1 cellular context compared by ENCODE assay signal in genomic region chr10:5446390-5446926, GRCh38.
TF ChIP-seq lines count a peak whose summit lies in the region.

No MANE protein-coding gene starts in this region.

TF ChIP-seq in K562, 482 proteins besides CTCF, POLR2A, EP300 and RAD21 (continued from another document and continues in another):
- TF ChIP-seq NCOA4 (IDR thresholded peaks at IDR 0.05; ENCODE audit: partially characterized antibody) (no peak), NEUROD1 (IDR thresholded peaks at IDR 0.05; ENCODE audit: borderline replicate concordance, low read depth, low read length, partially characterized antibody) (peak; percentile 45), ZNF263 (CRISPR knock-in tag; IDR thresholded peaks at IDR 0.05; ENCODE audit: borderline replicate concordance) (no peak; the same call in 1 of the 2 replicates), TBP (optimal IDR thresholded peaks at IDR 0.05; ENCODE audit: low read depth, low read length) (peak; percentile 99), TGIF2 (CRISPR knock-in tag; IDR thresholded peaks at IDR 0.05) (no peak), RFX7 (CRISPR knock-in tag; IDR thresholded peaks at IDR 0.05) (no peak), ARID3B (CRISPR knock-in tag; IDR thresholded peaks at IDR 0.05; ENCODE audit: borderline replicate concordance) (0 out of 2 replicates have a peak, but pooled peaks have one; percentile 52), MLX (CRISPR knock-in tag; conservative IDR thresholded peaks at IDR 0.05) (no peak), POLR2B (IDR thresholded peaks at IDR 0.05; ENCODE audit: low read depth, partially characterized antibody) (peak; percentile 97), CREM (IDR thresholded peaks at IDR 0.05; ENCODE audit: low read depth) (peak; percentile 53), NELFE (IDR thresholded peaks at IDR 0.05; ENCODE audit: insufficient read depth, insufficient read length) (no peak), NONO (IDR thresholded peaks at IDR 0.05; ENCODE audit: low read depth in 2 of 2, low read length in 1 of 2) (peak; percentile 50 to 62; a peak in 2 of 4 replicates), HIVEP1 (CRISPR knock-in tag; IDR thresholded peaks at IDR 0.05) (no peak), SIN3B (IDR thresholded peaks at IDR 0.05; ENCODE audit: low read depth) (0 out of 2 replicates have a peak, but pooled peaks have one; percentile 46), ZNF551 (CRISPR knock-in tag; IDR thresholded peaks at IDR 0.05) (no peak), SETDB1 (IDR thresholded peaks at IDR 0.05; ENCODE audit: low read length) (peak; percentile 37), MYNN (IDR thresholded peaks at IDR 0.05) (peak; percentile 82), MYNN (CRISPR knock-in tag; IDR thresholded peaks at IDR 0.05) (no peak), CCNT2 (IDR thresholded peaks at IDR 0.05; ENCODE audit: borderline replicate concordance, extremely low read depth, insufficient read length, low read depth, low read length) (peak; percentile 86), MGA (IDR thresholded peaks at IDR 0.05) (peak; percentile 81), SREBF1 (IDR thresholded peaks at IDR 0.05; ENCODE audit: borderline replicate concordance, low read depth, low read length) (0 out of 2 replicates have a peak, but pooled peaks have one; percentile 56), ZNF318 (IDR thresholded peaks at IDR 0.05; ENCODE audit: borderline replicate concordance in 1 of 2, low read depth in 1 of 2) (no peak), MXI1 (IDR thresholded peaks at IDR 0.05; ENCODE audit: low read depth, low read length) (peak; percentile 95), CTCFL (IDR thresholded peaks at IDR 0.05; ENCODE audit: borderline replicate concordance, insufficient read depth, low read depth, low read length, poor library complexity, severe bottlenecking) (no peak), XRCC5 (IDR thresholded peaks at IDR 0.05; ENCODE audit: low read depth, low read length) (no peak), FIP1L1 (IDR thresholded peaks at IDR 0.05; ENCODE audit: low read depth, low read length, poor library complexity, severe bottlenecking) (peak; percentile 43), RCOR1 (IDR thresholded peaks at IDR 0.05; ENCODE audit: borderline replicate concordance in 1 of 2, low read depth in 2 of 2, low read length in 2 of 2) (peak in 1 of 2 experiments; percentile 63; a peak in 1 of 4 replicates), TAF7 (tag; IDR thresholded peaks at IDR 0.05) (peak; percentile 99), SUPT5H (IDR thresholded peaks at IDR 0.05) (peak; percentile 97)
